8 cellular contexts compared by ENCODE assay signal in the genomic region with DNA sequence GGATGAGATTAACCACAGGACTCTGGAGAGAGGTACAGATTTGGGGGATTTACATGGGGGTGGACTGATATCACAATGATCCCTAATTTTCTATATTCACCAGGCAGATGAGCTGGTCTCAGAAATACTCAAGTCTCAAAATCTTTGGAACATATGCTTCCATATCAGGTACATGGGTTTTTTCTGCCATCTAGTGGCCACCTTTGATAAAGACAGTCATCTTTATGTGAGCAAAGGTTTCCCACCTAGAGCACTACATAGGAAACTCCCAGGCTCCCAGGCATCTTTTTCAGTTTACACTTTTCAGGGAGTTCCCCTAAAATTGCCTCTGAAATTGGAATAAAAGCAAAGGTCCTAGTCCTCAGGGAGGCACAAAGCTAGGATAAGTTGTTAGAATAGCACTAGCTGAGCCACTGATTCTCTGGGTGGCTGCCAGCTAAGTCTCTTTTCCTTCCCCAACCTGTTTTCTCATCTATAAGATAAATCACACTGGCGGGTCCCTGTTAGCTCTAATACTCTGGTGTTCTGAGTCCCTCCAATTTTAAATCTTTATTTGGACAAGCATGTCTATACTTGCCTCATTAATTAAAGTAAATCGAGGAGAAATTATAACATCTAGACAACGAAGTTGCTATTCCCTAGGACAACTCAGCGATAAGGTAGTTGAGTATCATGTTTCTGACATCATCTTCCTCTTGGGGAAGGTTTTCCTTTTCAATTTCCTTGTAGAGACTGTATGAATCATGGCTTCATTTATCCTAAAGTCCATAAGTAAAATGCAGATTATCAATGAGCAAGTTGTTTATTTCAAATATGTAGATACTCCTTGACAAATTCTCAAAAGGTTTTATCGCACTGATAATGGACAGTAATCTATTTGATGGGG. TPM values are rescaled to one million over a fixed set of nuclear protein-coding genes. Genes with fewer than 3 reads are reported as not detected.
DNase-seq lines count a peak whose midpoint lies in the region; ATAC-seq and TF ChIP-seq lines count a peak whose summit lies in the region.

No MANE protein-coding gene starts in this region.

- H3K4me1 Mint-ChIP-seq in activated CD8-positive, alpha-beta T cell treated with anti-CD3 and anti-CD28 coated beads for 36 hours (ENCODE audit: low read depth), result no peaks in the 10 kb centered on the region

- CTCF ChIA-PET in activated CD8-positive, alpha-beta T cell treated with anti-CD3 and anti-CD28 coated beads for 36 hours (lab: Charles Lee), result interaction anchor here (0.6 to 3.5 kb wide), 25 partner anchors 8 to 1655 kb away, joined by 3 to 31 read pairs (median 3); a partner anchor contains a TSS

- no peaks in the 10 kb centered on the region for H3K9me3 ChIP-seq in heart left ventricle

- peak; percentile 86 for ATAC-seq in GM18517 (IDR thresholded peaks at IDR 0.05; ENCODE audit: unreplicated experiment)
- ATAC-seq in HG02981 (IDR thresholded peaks at IDR 0.05; ENCODE audit: unreplicated experiment), result peak; percentile 75
- peak; percentile 72 for ATAC-seq in activated CD8-positive, alpha-beta T cell treated with anti-CD3 and anti-CD28 coated beads for 36 hours
- peak in 3 of 4 donors; percentile 62 to 67 (median 63) for ATAC-seq in heart left ventricle
- peak; percentile 62 for ATAC-seq in sciatic nerve

- DNase-seq in COR-L47 (lab: John Stamatoyannopoulos, UW) (peak; percentile 72), NCI-H2107 treated with DMSO at 0.1 percent for 48 hours (lab: John Stamatoyannopoulos, UW; ENCODE audit: unreplicated experiment) (peak; percentile 68), heart left ventricle (no peak), sciatic nerve (ENCODE audit: low spot score) (no peak), GOT3 (lab: John Stamatoyannopoulos, UW) (no peak)
- DNase-seq in activated CD8-positive, alpha-beta T cell treated with anti-CD3 and anti-CD28 coated beads for 36 hours, result peak; percentile 33

- H3K36me3 ChIP-seq in heart left ventricle, result no peaks in the 10 kb centered on the region

- no peak overlapping the region for H3K27ac ChIP-seq in heart left ventricle

- peak; percentile 75 for TF ChIP-seq CTCF in activated CD8-positive, alpha-beta T cell treated with anti-CD3 and anti-CD28 coated beads for 36 hours (IDR thresholded peaks at IDR 0.05)
- TF ChIP-seq CTCF in heart left ventricle (IDR thresholded peaks at IDR 0.05), result peak; percentile 66 to 85 (median 74)

- no peak overlapping the region for H3K27ac Mint-ChIP-seq in activated CD8-positive, alpha-beta T cell treated with anti-CD3 and anti-CD28 coated beads for 36 hours

- H3K27me3 ChIP-seq in heart left ventricle, result peaks cover 0 to 10% (median 0%) of the 10 kb centered on the region in 9 donors

- POLR2A ChIA-PET in activated CD8-positive, alpha-beta T cell treated with anti-CD3 and anti-CD28 coated beads for 36 hours (lab: Charles Lee), result no interaction called here

- H3K9me3 Mint-ChIP-seq in activated CD8-positive, alpha-beta T cell treated with anti-CD3 and anti-CD28 coated beads for 36 hours, result no peaks in the 10 kb centered on the region

- H3K27me3 Mint-ChIP-seq in activated CD8-positive, alpha-beta T cell treated with anti-CD3 and anti-CD28 coated beads for 36 hours, result peaks cover 30% of the 10 kb centered on the region

- H3K36me3 Mint-ChIP-seq in activated CD8-positive, alpha-beta T cell treated with anti-CD3 and anti-CD28 coated beads for 36 hours (ENCODE audit: low read depth), result no peaks in the 10 kb centered on the region

- no peak for TF ChIP-seq POLR2A in heart left ventricle (IDR thresholded peaks at IDR 0.05)

- 62 to 67% (median 65%) methylated on average over 5 of the region's 5 CpGs for WGBS in heart left ventricle, 4 donors

- no peak overlapping the region for H3K4me3 ChIP-seq in heart left ventricle

- no peak overlapping the region for H3K4me3 Mint-ChIP-seq in activated CD8-positive, alpha-beta T cell treated with anti-CD3 and anti-CD28 coated beads for 36 hours

- intact Hi-C loops in activated CD8-positive, alpha-beta T cell treated with anti-CD3 and anti-CD28 coated beads for 36 hours (cut with micrococcal nuclease), result loop anchor here (2.0 kb wide), 1 partner anchor 1383 kb away; no protein-coding TSS in a partner anchor
- intact Hi-C loops in heart left ventricle (cut with DNase I) (loop anchor here in 9 of 10 donors (1.0 to 10.0 kb wide), 9 partner anchors 507 to 1385 kb away; a partner anchor contains a TSS), sciatic nerve (cut with DNase I) (no loop called here)

- no peaks in the 10 kb centered on the region for H3K4me1 ChIP-seq in heart left ventricle

RNA-seq across cellular contexts. Expression of a gene that starts 19.0 kb away (rescaled TPM):
- total RNA-seq in activated CD8-positive, alpha-beta T cell treated with anti-CD3 and anti-CD28 coated beads for 36 hours, result 10 to 100 TPM; 54.3 to 60.5 TPM
- total RNA-seq in heart left ventricle (10 to 100 TPM; 11.2 to 33.0 (median 17.5) TPM), sciatic nerve (45.4 TPM)
- polyA plus RNA-seq in heart left ventricle, result 10 to 100 TPM in 1 of 2 donors, 1 to 10 TPM in 1; 5.6 to 30.2 TPM

RNA-seq across cellular contexts. Expression of a gene that starts 27.2 kb away (rescaled TPM):
- 1 to 10 TPM; 3.0 to 4.6 TPM for total RNA-seq in activated CD8-positive, alpha-beta T cell treated with anti-CD3 and anti-CD28 coated beads for 36 hours
- 1 to 10 TPM in 1 of 9 donors, under 1 TPM in 3, not detected in 5; 0.52 to 2.0 (median 0.75) TPM for total RNA-seq in heart left ventricle
- under 1 TPM in 1 of 2 donors, not detected in 1; 0.32 TPM for polyA plus RNA-seq in heart left ventricle
- total RNA-seq in sciatic nerve, result 3.9 TPM

Comparison
In these comparisons a context has a peak if more than half of its experiments do, and no peak if none do; other contexts are left out.
1. DNase-seq: peak in COR-L47 (single experiment), NCI-H2107 treated with DMSO at 0.1 percent for 48 hours (single experiment) and activated CD8-positive, alpha-beta T cell treated with anti-CD3 and anti-CD28 coated beads for 36 hours (single experiment); none in heart left ventricle (0 of 5), sciatic nerve (single experiment) and GOT3 (single experiment).
2. Peak in every context shown above with its lines, with median percentiles within 50 percentile points of each other: ATAC-seq.